ENCODE assay signal across 13 cellular contexts in the genomic region with DNA sequence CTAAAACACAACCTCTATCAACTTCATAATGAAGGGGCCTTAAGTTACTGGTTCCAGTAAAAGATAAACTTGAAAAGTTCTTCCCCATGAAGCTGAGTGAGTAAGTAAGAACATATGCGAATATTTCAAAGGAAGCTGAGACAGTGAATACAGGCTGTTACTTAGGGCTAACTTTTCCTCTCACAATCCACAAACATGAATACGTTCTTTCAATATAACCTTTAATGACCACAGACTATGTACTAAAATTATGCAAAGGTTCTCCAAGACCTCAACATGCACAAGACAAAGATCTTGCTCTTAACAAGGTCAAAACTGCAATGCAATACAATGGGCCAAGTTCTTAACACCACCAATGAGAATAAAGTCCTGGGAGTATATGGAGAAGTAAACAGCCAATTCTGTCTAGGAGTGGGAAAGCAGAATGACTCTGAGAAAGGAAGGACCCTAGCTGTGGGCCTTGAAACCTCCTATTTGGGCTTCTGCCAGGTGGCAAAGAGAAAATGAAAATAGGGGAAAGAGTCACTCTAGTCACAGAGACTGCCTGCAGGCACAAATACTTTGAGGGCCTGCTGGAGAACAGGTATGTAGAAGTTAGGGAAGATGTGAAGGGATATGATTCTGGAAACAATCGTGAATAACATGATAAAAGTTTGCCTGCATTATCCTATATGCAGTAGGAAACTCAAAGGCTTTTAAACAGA. TPM values are rescaled to one million over a fixed set of nuclear protein-coding genes. Genes with fewer than 3 reads are reported as not detected.
DNase-seq lines count a peak whose midpoint lies in the region; ATAC-seq lines count a peak whose summit lies in the region.
"Had no signal": no experiment of that assay in that cellular context is flagged by ENCODE, and none has a peak within 500 bp of the region (broad histone marks: within the 10 kb centered on the region; RNA-seq: fewer than 3 reads in every experiment).

No MANE protein-coding gene starts in this region.

- 0 out of 2 replicates have a peak overlapping the region, but pooled peaks have one; percentile 16 for H3K27ac ChIP-seq in SK-N-MC
- H3K27ac ChIP-seq: A549, hepatocyte, right atrium auricular region, testis had no signal

- H3K4me3 ChIP-seq in SK-N-MC: no peak overlapping the region
- H3K4me3 ChIP-seq: A549, hepatocyte, right atrium auricular region, testis had no signal

- H3K9me3 ChIP-seq in SK-N-MC (ENCODE audit: low read depth, low read length): no peaks in the 10 kb centered on the region
- H3K9me3 ChIP-seq: A549, right atrium auricular region, testis had no signal

- H3K4me1 Mint-ChIP-seq in activated CD8-positive, alpha-beta memory T cell treated with anti-CD3 and anti-CD28 coated beads, Interleukin-2, amount 10 ng/mL, durations not matched to agents 7 days and 5 days: peaks cover 38% of the 10 kb centered on the region

- H3K36me3 Mint-ChIP-seq in activated CD8-positive, alpha-beta memory T cell treated with anti-CD3 and anti-CD28 coated beads, Interleukin-2, amount 10 ng/mL, durations not matched to agents 7 days and 5 days: peaks cover 51% of the 10 kb centered on the region

- peaks cover 8% of the 10 kb centered on the region for H3K9me3 Mint-ChIP-seq in activated CD8-positive, alpha-beta memory T cell treated with anti-CD3 and anti-CD28 coated beads, Interleukin-2, amount 10 ng/mL, durations not matched to agents 7 days and 5 days (ENCODE audit: low read depth)

- peak; percentile 45 for ATAC-seq in activated CD8-positive, alpha-beta memory T cell treated with anti-CD3 and anti-CD28 coated beads, Interleukin-2, amount 10 ng/mL, durations not matched to agents 7 days and 5 days
- ATAC-seq in HG02852 (IDR thresholded peaks at IDR 0.05; ENCODE audit: unreplicated experiment): peak; percentile 78
- ATAC-seq: A549, HCT116 had no signal

- H3K9ac ChIP-seq in SK-N-MC (ENCODE audit: insufficient read length): no peak overlapping the region

- peak overlapping the region; percentile 45 for H3K27ac Mint-ChIP-seq in activated CD8-positive, alpha-beta memory T cell treated with anti-CD3 and anti-CD28 coated beads, Interleukin-2, amount 10 ng/mL, durations not matched to agents 7 days and 5 days

- H3K36me3 ChIP-seq in SK-N-MC (ENCODE audit: insufficient read depth, low read length): no peaks in the 10 kb centered on the region
- H3K36me3 ChIP-seq: right atrium auricular region had no signal

- CTCF ChIA-PET in activated CD8-positive, alpha-beta memory T cell treated with anti-CD3 and anti-CD28 coated beads, Interleukin-2, amount 10 ng/mL, durations not matched to agents 7 days and 5 days (lab: Charles Lee): no interaction called here

- no peak for DNase-seq in activated CD8-positive, alpha-beta memory T cell treated with anti-CD3 and anti-CD28 coated beads, Interleukin-2, amount 10 ng/mL, durations not matched to agents 7 days and 5 days
- DNase-seq in activated CD8-positive, alpha-beta memory T cell treated with anti-CD3 and anti-CD28 coated beads, Interleukin-2, amount 50 U/mL, for 4 hours: no peak
- DNase-seq in SK-N-MC (ENCODE audit: low read depth, low spot score): no peak
- peak; percentile 69 for DNase-seq in renal cortical epithelial cell (ENCODE audit: low read depth)
- no peak for DNase-seq in stimulated activated CD4-positive, alpha-beta T cell treated with anti-CD3 and anti-CD28 coated beads, Interleukin-4, amount 100 ng/mL, for 1 hour
- DNase-seq in activated CD4-positive, alpha-beta T cell treated with anti-CD3 and anti-CD28 coated beads for 4 hours: no peak
- no peak for DNase-seq in SKM-1 treated with dmso at 0.1 percent for 144 hours (lab: John Stamatoyannopoulos, UW; ENCODE audit: unreplicated experiment)
- DNase-seq: testis had no signal

- H3K4me3 Mint-ChIP-seq in activated CD8-positive, alpha-beta memory T cell treated with anti-CD3 and anti-CD28 coated beads, Interleukin-2, amount 10 ng/mL, durations not matched to agents 7 days and 5 days: no peak overlapping the region

- H3K27me3 Mint-ChIP-seq in activated CD8-positive, alpha-beta memory T cell treated with anti-CD3 and anti-CD28 coated beads, Interleukin-2, amount 10 ng/mL, durations not matched to agents 7 days and 5 days: no peaks in the 10 kb centered on the region

RNA-seq across cellular contexts. Expression of a gene that starts 43.7 kb away (rescaled TPM):
- total RNA-seq in activated CD8-positive, alpha-beta memory T cell treated with anti-CD3 and anti-CD28 coated beads, Interleukin-2, amount 10 ng/mL, durations not matched to agents 7 days and 5 days: 100 to 1,000 TPM in 1 of 2 experiments, 10 to 100 TPM in 1; 98.3 to 133 TPM
- total RNA-seq in renal cortical epithelial cell: 42.7 and 43.8 TPM in 2 replicates
